Comparison of ENCODE assay signal across 13 cellular contexts in genomic region chr11:111428113-111428876, GRCh38. TPM values are rescaled to one million over a fixed set of nuclear protein-coding genes. Genes with fewer than 3 reads are reported as not detected.
"Had no signal": no experiment of that assay in that cellular context is flagged by ENCODE, and none has a peak within 500 bp of the region (broad histone marks: within the 10 kb centered on the region; RNA-seq: fewer than 3 reads in every experiment).

No MANE protein-coding gene starts in this region.

- H3K4me1 Mint-ChIP-seq: central memory CD8-positive, alpha-beta T cell had no signal

- H3K36me3 ChIP-seq: heart left ventricle, upper lobe of right lung had no signal

- H3K27me3 ChIP-seq: body of pancreas, upper lobe of right lung had no signal

- DNase-seq: effector memory CD4-positive, alpha-beta T cell; midbrain; upper lobe of right lung had no signal

- H3K4me3 Mint-ChIP-seq: activated CD8-positive, alpha-beta memory T cell treated with anti-CD3 and anti-CD28 coated beads, Interleukin-2, amount 10 ng/mL, durations not matched to agents 7 days and 5 days; activated T-cell treated with anti-CD3 and anti-CD28 coated beads, Interleukin-2, amount 50 U/mL, for 24 hours; central memory CD8-positive, alpha-beta T cell; naive thymus-derived CD4-positive, alpha-beta T cell had no signal

- H3K36me3 Mint-ChIP-seq: activated CD8-positive, alpha-beta memory T cell treated with anti-CD3 and anti-CD28 coated beads, Interleukin-2, amount 10 ng/mL, durations not matched to agents 7 days and 5 days; activated naive CD4-positive, alpha-beta T cell treated with anti-CD3 and anti-CD28 coated beads, Interleukin-2, amount 50 U/mL, for 72 hours; naive thymus-derived CD4-positive, alpha-beta T cell had no signal

- H3K9me3 ChIP-seq: body of pancreas, heart left ventricle, upper lobe of right lung had no signal

- H3K27me3 Mint-ChIP-seq: activated T-cell treated with anti-CD3 and anti-CD28 coated beads, Interleukin-2, amount 50 U/mL, for 24 hours had no signal

- H3K9me3 Mint-ChIP-seq: activated naive CD4-positive, alpha-beta T cell treated with anti-CD3 and anti-CD28 coated beads, Interleukin-2, amount 50 U/mL, for 72 hours; activated T-cell treated with anti-CD3 and anti-CD28 coated beads, Interleukin-2, amount 50 U/mL, for 24 hours; central memory CD8-positive, alpha-beta T cell; naive thymus-derived CD4-positive, alpha-beta T cell had no signal

- H3K4me3 ChIP-seq: body of pancreas, heart left ventricle, lung, upper lobe of right lung had no signal

- H3K27ac Mint-ChIP-seq: activated CD8-positive, alpha-beta memory T cell treated with anti-CD3 and anti-CD28 coated beads, Interleukin-2, amount 10 ng/mL, durations not matched to agents 7 days and 5 days; activated naive CD4-positive, alpha-beta T cell treated with anti-CD3 and anti-CD28 coated beads, Interleukin-2, amount 50 U/mL, for 72 hours; activated T-cell treated with anti-CD3 and anti-CD28 coated beads, Interleukin-2, amount 50 U/mL, for 24 hours; naive thymus-derived CD4-positive, alpha-beta T cell; progenitor cell of endocrine pancreas had no signal

- H3K27ac ChIP-seq: body of pancreas, heart left ventricle, upper lobe of right lung had no signal

- H3K4me1 ChIP-seq: heart left ventricle, upper lobe of right lung had no signal

RNA-seq across cellular contexts. Expression of gene POU2AF1, which starts 49.2 kb away (rescaled TPM):
- total RNA-seq: frontal cortex had no signal
